ENCODE assay signal across 8 cellular contexts in genomic region chr11:67420646-67421420, GRCh38. TPM values are rescaled to one million over a fixed set of nuclear protein-coding genes. Genes with fewer than 3 reads are reported as not detected.
A peak's percentile ranks its signal among the peaks of the same experiment; 100 is the strongest.
DNase-seq lines count a peak whose midpoint lies in the region; ATAC-seq and TF ChIP-seq lines count a peak whose summit lies in the region.

No MANE protein-coding gene starts in this region.

- no peaks in the 10 kb centered on the region for H3K27me3 Mint-ChIP-seq in activated T-cell treated with anti-CD3 and anti-CD28 coated beads, Interleukin-2, amount 50 U/mL, for 24 hours

- H3K4me1 ChIP-seq in PC-3 (ENCODE audit: insufficient read depth, low read length) (peaks cover 13% of the 10 kb centered on the region; the same call in 1 of the 2 replicates), esophagus (ENCODE audit: control insufficient read depth in 2 of 2, insufficient read depth in 2 of 2, low read length in 1 of 2) (peaks cover 9 to 28% of the 10 kb centered on the region in 2 donors)

- intact Hi-C loops in PC-3 (cut with micrococcal nuclease): no loop called here

- H3K36me3 ChIP-seq in PC-3 (ENCODE audit: low read depth, low read length) (no peaks in the 10 kb centered on the region), esophagus (ENCODE audit: control insufficient read depth in 2 of 2, insufficient read depth in 2 of 2, low read length in 1 of 2) (no peaks in the 10 kb centered on the region)

- in situ Hi-C loops in KBM-7 (cut with MboI; ENCODE audit: low pct_unique_long_range_greater_than_20kb, low sequenced_read_pairs): no loop called here

- H3K9me2 ChIP-seq in PC-3 (replicated peaks; ENCODE audit: low read length): no peaks in the 10 kb centered on the region

- no peaks in the 10 kb centered on the region for H3K9me3 Mint-ChIP-seq in activated T-cell treated with anti-CD3 and anti-CD28 coated beads, Interleukin-2, amount 50 U/mL, for 24 hours

- H3K36me3 Mint-ChIP-seq in activated T-cell treated with anti-CD3 and anti-CD28 coated beads, Interleukin-2, amount 50 U/mL, for 24 hours (ENCODE audit: low read depth): no peaks in the 10 kb centered on the region

- BruUV-seq in PC-3 (replicated peaks; lab: Mats Ljungman, UMichigan): no TSS peak

- POLR2A ChIA-PET in PC-3 (lab: Charles Lee; ENCODE audit: unreplicated experiment): interaction anchor here (0.6 to 1.2 kb wide), 2 partner anchors 20 to 23 kb away, joined by 4 to 5 read pairs; partner anchors contain the start of gene PPP1CA

- H3K27ac ChIP-seq in PC-3 (ENCODE audit: low read length) (no peak overlapping the region; the same call in 1 of the 2 replicates), esophagus (ENCODE audit: low read depth in 2 of 2, low read length in 1 of 2) (peak overlapping the region; percentile 94 to 95)

- DNase-seq in DMS 273 (lab: John Stamatoyannopoulos, UW; ENCODE audit: unreplicated experiment) (peak; percentile 93), KBM-7 (peak; percentile 92), PC-3 (peak; percentile 98), myocyte (ENCODE audit: low read depth) (peak; percentile 94)
- DNase-seq in activated T-cell treated with anti-CD3 and anti-CD28 coated beads, Interleukin-2, amount 50 U/mL, for 24 hours: peak; percentile 100
- peak; percentile 97 for DNase-seq in stimulated activated CD8-positive, alpha-beta memory T cell treated with anti-CD3 and anti-CD28 coated beads, Interleukin-7, amount 100 ng/mL, for 24 hours (ENCODE audit: low read depth)

- H3K9me3 ChIP-seq in PC-3 (ENCODE audit: low read length) (no peaks in the 10 kb centered on the region), esophagus (ENCODE audit: control insufficient read depth in 2 of 2, insufficient read depth in 1 of 2, low read depth in 1 of 2, low read length in 1 of 2) (no peaks in the 10 kb centered on the region)

- H2AFZ ChIP-seq in PC-3 (ENCODE audit: low read length): peak overlapping the region; percentile 85

- H3K27me3 ChIP-seq in PC-3 (ENCODE audit: low read length) (no peaks in the 10 kb centered on the region), esophagus (ENCODE audit: control insufficient read depth in 1 of 2, insufficient read depth in 2 of 2, low read length in 2 of 2) (no peaks in the 10 kb centered on the region)

- H3K79me2 ChIP-seq in PC-3 (ENCODE audit: low read length): no peaks in the 10 kb centered on the region

- H3K9ac ChIP-seq in PC-3 (ENCODE audit: low read length): peak overlapping the region; percentile 62; the same call in 1 of the 2 replicates

- H3K4me3 ChIP-seq in PC-3 (ENCODE audit: low read length): peak overlapping the region; percentile 73
- H3K4me3 ChIP-seq in esophagus (ENCODE audit: low read depth in 1 of 2, low read length in 2 of 2): peak overlapping the region; percentile 61 to 78

- peak overlapping the region; percentile 79 for H3K4me3 Mint-ChIP-seq in activated T-cell treated with anti-CD3 and anti-CD28 coated beads, Interleukin-2, amount 50 U/mL, for 24 hours

- H3K4me2 ChIP-seq in PC-3 (ENCODE audit: low read length): peak overlapping the region; percentile 90

- no peaks in the 10 kb centered on the region for H4K20me1 ChIP-seq in PC-3 (ENCODE audit: low read length)

- no peaks in the 10 kb centered on the region for H3F3A ChIP-seq in PC-3 (ENCODE audit: low read length, unreplicated experiment)

- H3K27ac Mint-ChIP-seq in activated T-cell treated with anti-CD3 and anti-CD28 coated beads, Interleukin-2, amount 50 U/mL, for 24 hours: peak overlapping the region; percentile 90

- peaks cover 50% of the 10 kb centered on the region for H3K4me1 Mint-ChIP-seq in activated T-cell treated with anti-CD3 and anti-CD28 coated beads, Interleukin-2, amount 50 U/mL, for 24 hours (ENCODE audit: low read depth)

- WGBS in esophagus, 2 donors: 1% methylated on average over 91 to 96 of the region's 96 CpGs

- CTCF ChIA-PET in PC-3 (lab: Charles Lee): interaction anchor here (1.7 kb wide), 1 partner anchor 19 kb away, joined by 6 read pairs; the partner anchor contains the start of gene PPP1CA

- ATAC-seq in GM21576 (IDR thresholded peaks at IDR 0.05; ENCODE audit: unreplicated experiment): peak; percentile 73
- ATAC-seq in PC-3: peak; percentile 87

- no peak for TF ChIP-seq CTCF in PC-3 (conservative IDR thresholded peaks at IDR 0.05; ENCODE audit: low read depth, low read length)

RNA-seq across cellular contexts. Expression of gene CARNS1, which starts 5.4 kb away (rescaled TPM):
- total RNA-seq in PC-3 (2014; rRNA removed): 0.22 TPM in 1 of 2 replicates, not detected in the other
- polyA plus RNA-seq in esophagus: under 1 TPM; 0.21 to 0.29 TPM
- total RNA-seq in myocyte: 49.7 and 83.0 TPM in 2 replicates
- 36.3 TPM for polyA plus RNA-seq in myocyte (2012)

RNA-seq across cellular contexts. Expression of gene RPS6KB2, which starts 7.5 kb away (rescaled TPM):
- 170 and 208 TPM in 2 replicates for total RNA-seq in PC-3 (2014; rRNA removed)
- 10 to 100 TPM; 79.6 to 85.9 TPM for polyA plus RNA-seq in esophagus
- total RNA-seq in myocyte: 53.3 and 77.4 TPM in 2 replicates
- polyA plus RNA-seq in myocyte (2012): 36.0 TPM

RNA-seq across cellular contexts. Expression of gene PTPRCAP, which starts 16.6 kb away (rescaled TPM):
- total RNA-seq in PC-3 (2014; rRNA removed): 0.15 and 0.29 TPM in 2 replicates
- polyA plus RNA-seq in esophagus: 1 to 10 TPM; 6.2 to 6.5 TPM
- total RNA-seq in myocyte: 0.88 and 0.94 TPM in 2 replicates
- 0.62 TPM for polyA plus RNA-seq in myocyte (2012)

RNA-seq across cellular contexts. Expression of gene TBC1D10C, which starts 16.9 kb away (rescaled TPM):
- total RNA-seq in PC-3 (2014; rRNA removed) (not detected in 2 replicates), myocyte (not detected in 2 replicates)
- polyA plus RNA-seq in esophagus: 1 to 10 TPM; 3.9 to 6.2 TPM
- 2.2 TPM for polyA plus RNA-seq in myocyte (2012)

RNA-seq across cellular contexts. Expression of gene PPP1CA, which starts 19.2 kb away (rescaled TPM):
- total RNA-seq in PC-3 (2014; rRNA removed) (449 and 477 TPM in 2 replicates), myocyte (229 and 241 TPM in 2 replicates)
- 100 to 1,000 TPM; 105 to 149 TPM for polyA plus RNA-seq in esophagus
- polyA plus RNA-seq in myocyte (2012): 169 TPM

Comparison
In these comparisons a context has a peak if more than half of its experiments do, and no peak if none do; other contexts are left out.
1. RNA of gene CARNS1, which starts 5.4 kb away (total RNA-seq): 49.7 to 83.0 TPM in myocyte; 0.22 TPM in PC-3; every median in the first group is over 10 times any median in the second.
2. Peak in every context shown above with its lines, with median percentiles within 50 percentile points of each other: DNase-seq.